ENCODE assay signal across 1 cellular context in genomic region chr22:17034532-17034931, GRCh38.
A peak's percentile ranks its signal among the peaks of the same experiment; 100 is the strongest.
TF ChIP-seq lines count a peak whose summit lies in the region.

No MANE protein-coding gene starts in this region.

TF ChIP-seq in K562, 482 proteins besides CTCF, POLR2A, EP300 and RAD21:
- peak; percentile 91 for TF ChIP-seq ZFP36 (IDR thresholded peaks at IDR 0.05; ENCODE audit: low read depth, low read length, partially characterized antibody)
